28 cellular contexts compared by ENCODE assay signal in the genomic region with DNA sequence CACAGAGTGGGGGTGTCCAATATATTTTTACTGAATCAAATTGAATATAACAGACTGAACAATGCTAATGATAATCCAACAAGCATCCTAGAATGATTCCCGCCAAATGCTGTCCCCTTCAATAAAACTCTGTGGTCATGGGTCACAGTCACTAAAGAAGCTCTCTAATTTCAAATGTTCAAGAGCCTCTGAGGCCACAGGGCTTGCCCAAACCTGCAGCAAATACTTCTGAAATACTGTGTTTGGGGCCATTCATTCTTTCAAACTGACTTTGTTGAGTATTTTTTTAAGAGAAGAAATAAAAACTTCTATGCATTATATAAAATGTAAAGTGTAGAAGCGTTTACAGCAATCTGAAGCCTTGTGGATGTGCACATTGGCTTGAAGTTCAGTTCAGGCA.
"Had no signal": no experiment of that assay in that cellular context is flagged by ENCODE, and none has a peak within 500 bp of the region (broad histone marks: within the 10 kb centered on the region; RNA-seq: fewer than 3 reads in every experiment).

No MANE protein-coding gene starts in this region.

- H3K4me3 Mint-ChIP-seq: activated CD4-positive, alpha-beta memory T cell treated with anti-CD3 and anti-CD28 coated beads for 36 hours; activated CD4-positive, alpha-beta T cell treated with anti-CD3 and anti-CD28 coated beads, Interleukin-2, amount 10 ng/mL, durations not matched to agents 7 days and 5 days; activated naive CD8-positive, alpha-beta T cell treated with anti-CD3 and anti-CD28 coated beads, Interleukin-2, amount 50 U/mL, for 24 hours; activated T-cell treated with anti-CD3 and anti-CD28 coated beads, Interleukin-2, amount 50 U/mL, for 4 hours had no signal

- H3K9me3 ChIP-seq: ascending aorta, body of pancreas, SK-N-SH had no signal

- H3K9me3 Mint-ChIP-seq: activated CD4-positive, alpha-beta memory T cell treated with anti-CD3 and anti-CD28 coated beads for 36 hours; activated CD4-positive, alpha-beta T cell treated with anti-CD3 and anti-CD28 coated beads, Interleukin-2, amount 10 ng/mL, durations not matched to agents 7 days and 5 days; activated naive CD8-positive, alpha-beta T cell treated with anti-CD3 and anti-CD28 coated beads, Interleukin-2, amount 50 U/mL, for 24 hours; activated T-cell treated with anti-CD3 and anti-CD28 coated beads, Interleukin-2, amount 50 U/mL, for 4 hours had no signal

- H3K27me3 Mint-ChIP-seq: activated CD4-positive, alpha-beta memory T cell treated with anti-CD3 and anti-CD28 coated beads for 36 hours had no signal

- DNase-seq: activated CD4-positive, alpha-beta memory T cell treated with anti-CD3 and anti-CD28 coated beads for 36 hours; activated CD4-positive, alpha-beta T cell treated with anti-CD3 and anti-CD28 coated beads, Interleukin-2, amount 10 ng/mL, durations not matched to agents 7 days and 5 days; activated CD4-positive, CD25-positive, alpha-beta regulatory T cell; activated CD8-positive, alpha-beta memory T cell treated with anti-CD3 and anti-CD28 coated beads for 24 hours; activated effector memory CD4-positive, alpha-beta T cell treated with anti-CD3 and anti-CD28 coated beads, Interleukin-2, amount 50 U/mL, for 16 hours; activated naive CD4-positive, alpha-beta T cell treated with Interleukin-2 at 50 U/mL for 16 hours; activated naive CD8-positive, alpha-beta T cell treated with anti-CD3 and anti-CD28 coated beads, Interleukin-2, amount 50 U/mL, for 24 hours; activated T-cell treated with anti-CD3 and anti-CD28 coated beads, Interleukin-2, amount 50 U/mL, for 4 hours; amniotic stem cell; body of pancreas; KBM-7; NCI-H1092; NCI-H1436; NCI-H1694 treated with DMSO at 0.1 percent for 48 hours; NCI-H2029 treated with DMSO at 0.1 percent for 48 hours; NCI-H2171 treated with DMSO at 0.1 percent for 48 hours; NCI-H524 treated with DMSO at 0.1 percent for 48 hours; NCI-H748 treated with DMSO at 0.1 percent for 48 hours; OCI-M1; RPMI8226; SK-N-SH; T-helper 1 cell had no signal

- H3K27ac Mint-ChIP-seq: activated CD4-positive, alpha-beta memory T cell treated with anti-CD3 and anti-CD28 coated beads for 36 hours; activated CD4-positive, alpha-beta T cell treated with anti-CD3 and anti-CD28 coated beads, Interleukin-2, amount 10 ng/mL, durations not matched to agents 7 days and 5 days had no signal

- H3K4me3 ChIP-seq: ascending aorta, body of pancreas, cardiac muscle cell had no signal

- ATAC-seq: activated naive CD4-positive, alpha-beta T cell treated with anti-CD3 and anti-CD28 coated beads, Interleukin-2, amount 50 U/mL, for 72 hours; activated naive CD8-positive, alpha-beta T cell treated with anti-CD3 and anti-CD28 coated beads, Interleukin-2, amount 50 U/mL, for 24 hours; activated T-cell treated with anti-CD3 and anti-CD28 coated beads, Interleukin-2, amount 50 U/mL, for 4 hours; body of pancreas; Panc1; Right ventricle myocardium inferior had no signal

- H3K4me1 Mint-ChIP-seq: activated CD4-positive, alpha-beta T cell treated with anti-CD3 and anti-CD28 coated beads, Interleukin-2, amount 10 ng/mL, durations not matched to agents 7 days and 5 days had no signal

- H3K36me3 Mint-ChIP-seq: activated CD4-positive, alpha-beta memory T cell treated with anti-CD3 and anti-CD28 coated beads for 36 hours had no signal

- H3K36me3 ChIP-seq: ascending aorta, cardiac muscle cell had no signal

- H3K4me1 ChIP-seq: ascending aorta, body of pancreas had no signal

- H3K27ac ChIP-seq: ascending aorta, body of pancreas, cardiac muscle cell, VCaP had no signal

- H3K27me3 ChIP-seq: ascending aorta, body of pancreas, cardiac muscle cell had no signal
